16 cellular contexts compared by ENCODE assay signal in genomic region chr15:68796576-68796975, GRCh38. TPM values are rescaled to one million over a fixed set of nuclear protein-coding genes. Genes with fewer than 3 reads are reported as not detected.
A peak's percentile ranks its signal among the peaks of the same experiment; 100 is the strongest.
DNase-seq lines count a peak whose midpoint lies in the region; ATAC-seq, FAIRE-seq and TF ChIP-seq lines count a peak whose summit lies in the region.
"Had no signal": no experiment of that assay in that cellular context is flagged by ENCODE, and none has a peak within 500 bp of the region (broad histone marks: within the 10 kb centered on the region; RNA-seq: fewer than 3 reads in every experiment).

No MANE protein-coding gene starts in this region.

- DNase-seq in CD4-positive, alpha-beta memory T cell = no peak
- no peak for DNase-seq in MM.1S
- no peak for DNase-seq in K562 (ENCODE audit: extremely low read depth in 1 of 4, low spot score in 3 of 4)
- no peak for DNase-seq in neural progenitor cell (ENCODE audit: low spot score)
- DNase-seq in MG63 = no peak
- DNase-seq in DMS153 (lab: John Stamatoyannopoulos, UW) = no peak
- no peak for DNase-seq in OCI-M2 (lab: John Stamatoyannopoulos, UW; ENCODE audit: unreplicated experiment)
- DNase-seq in NCI-H446 (lab: John Stamatoyannopoulos, UW) = no peak
- DNase-seq: C1 segment of cervical spinal cord, NCI-H187 treated with DMSO at 0.1 percent for 48 hours, NCI-H524 treated with DMSO at 0.1 percent for 48 hours, nucleus accumbens, sigmoid colon, transverse colon had no signal

- no TSS peak for BruUV-seq in K562 (replicated peaks; lab: Mats Ljungman, UMichigan)

- H3K4me3 ChIP-seq in CD4-positive, alpha-beta memory T cell (ENCODE audit: low read length in 2 of 2) = no peak overlapping the region
- H3K4me3 ChIP-seq in MM.1S (ENCODE audit: low read length) = no peak overlapping the region
- no peak overlapping the region for H3K4me3 ChIP-seq in K562
- no peak overlapping the region for H3K4me3 ChIP-seq in neural progenitor cell
- H3K4me3 ChIP-seq in MG63 = no peak overlapping the region
- H3K4me3 ChIP-seq: GM23248, sigmoid colon, transverse colon had no signal

- in situ Hi-C loops in K562 (cut with MboI) = no loop called here

- TF ChIP-seq EP300 in K562 (IDR thresholded peaks at IDR 0.05; ENCODE audit: low read length) = no peak

- ATAC-seq in K562 = no peak
- ATAC-seq: Panc1 had no signal

- H3K9ac ChIP-seq in MM.1S (ENCODE audit: low read length) = no peak overlapping the region
- no peak overlapping the region for H3K9ac ChIP-seq in K562 (ENCODE audit: insufficient read depth in 1 of 2, low read depth in 2 of 2, low read length in 2 of 2)
- H3K9ac ChIP-seq in neural progenitor cell = no peak overlapping the region
- H3K9ac ChIP-seq: GM23248 had no signal

- CTCF ChIA-PET in CD4-positive, alpha-beta memory T cell (lab: Charles Lee; ENCODE audit: partially characterized antibody) = interaction anchor here (2.8 to 3.0 kb wide), 2 partner anchors 11 to 79 kb away, joined by 14 to 27 read pairs; no protein-coding TSS in a partner anchor
- CTCF ChIA-PET in K562 (lab: Yijun Ruan, JAX; ENCODE audit: low intra/inter-chr PET ratio) = no interaction called here

- intact Hi-C loops in CD4-positive, alpha-beta memory T cell (cut with micrococcal nuclease) = no loop called here
- intact Hi-C loops in K562 (cut with micrococcal nuclease) = no loop called here

- POLR2A ChIA-PET in CD4-positive, alpha-beta memory T cell (lab: Charles Lee; ENCODE audit: partially characterized antibody) = no interaction called here
- POLR2A ChIA-PET in K562 (lab: Yijun Ruan, JAX) = interaction anchor here (1.4 kb wide), 1 partner anchor 11 kb away, joined by 5 read pairs; no protein-coding TSS in a partner anchor

- no peak overlapping the region for H3K27ac ChIP-seq in CD4-positive, alpha-beta memory T cell (ENCODE audit: low read depth, low read length)
- peak overlapping the region; percentile 69; the same call in 1 of the 2 replicates for H3K27ac ChIP-seq in MM.1S (ENCODE audit: low read length)
- no peak overlapping the region for H3K27ac ChIP-seq in K562 (ENCODE audit: extremely low read depth, low read depth, low read length)
- no peak overlapping the region for H3K27ac ChIP-seq in neural progenitor cell
- H3K27ac ChIP-seq: GM23248 had no signal

- peaks cover 99% of the 10 kb centered on the region for H3K4me1 ChIP-seq in CD4-positive, alpha-beta memory T cell (ENCODE audit: insufficient read depth, low read length)
- H3K4me1 ChIP-seq in MM.1S (ENCODE audit: low read length) = peaks cover 58% of the 10 kb centered on the region
- peaks cover 14 to 18% of the 10 kb centered on the region in 2 experiments; a peak in 4 of 5 replicates for H3K4me1 ChIP-seq in K562 (replicated peaks in 1 of 2; ENCODE audit: control insufficient read depth in 2 of 2, insufficient read depth in 2 of 2, low read length in 2 of 2)
- H3K4me1 ChIP-seq in neural progenitor cell = peaks cover 48% of the 10 kb centered on the region

- no peak for TF ChIP-seq RAD21 in K562 (CRISPR knock-in tag; conservative IDR thresholded peaks at IDR 0.05 in 1 of 2, IDR thresholded peaks at IDR 0.05 in 1 of 2)

- no peaks in the 10 kb centered on the region for H3K9me2 ChIP-seq in MM.1S (replicated peaks; ENCODE audit: insufficient read depth, low read length)

- no peaks in the 10 kb centered on the region for H3K36me3 ChIP-seq in CD4-positive, alpha-beta memory T cell (ENCODE audit: insufficient read depth, low read length)
- H3K36me3 ChIP-seq in MM.1S (replicated peaks; ENCODE audit: insufficient read depth, low read length) (peaks cover 5% of the 10 kb centered on the region; the same call in 1 of the 2 replicates), K562 (ENCODE audit: control insufficient read depth, insufficient read depth, low read length) (peaks cover 58% of the 10 kb centered on the region; the same call in 2 of the 3 replicates), neural progenitor cell (no peaks in the 10 kb centered on the region), MG63 (peaks cover 41% of the 10 kb centered on the region)
- H3K36me3 ChIP-seq: sigmoid colon, transverse colon had no signal

- H3K4me2 ChIP-seq in MM.1S (ENCODE audit: low read depth, low read length) = no peak overlapping the region
- H3K4me2 ChIP-seq in K562 (ENCODE audit: insufficient read depth, low read length) = no peak overlapping the region
- H3K4me2 ChIP-seq in neural progenitor cell = no peak overlapping the region

- no peaks in the 10 kb centered on the region for H3K9me3 ChIP-seq in CD4-positive, alpha-beta memory T cell (ENCODE audit: control insufficient read depth in 1 of 2, low read length in 2 of 2)
- no peaks in the 10 kb centered on the region for H3K9me3 ChIP-seq in MM.1S (replicated peaks; ENCODE audit: insufficient read depth, low read length)
- H3K9me3 ChIP-seq in K562 (replicated peaks; ENCODE audit: control insufficient read depth, insufficient read depth, low read depth, low read length) = no peaks in the 10 kb centered on the region
- no peaks in the 10 kb centered on the region for H3K9me3 ChIP-seq in neural progenitor cell (ENCODE audit: low read depth)
- H3K9me3 ChIP-seq in MG63 = no peaks in the 10 kb centered on the region
- H3K9me3 ChIP-seq: sigmoid colon, transverse colon had no signal

- peaks cover 35% of the 10 kb centered on the region for H4K20me1 ChIP-seq in MM.1S (ENCODE audit: insufficient read depth, low read length)
- H4K20me1 ChIP-seq in K562 (replicated peaks; ENCODE audit: control insufficient read depth, insufficient read depth, low read length) = peaks cover 51% of the 10 kb centered on the region
- peaks cover 100% of the 10 kb centered on the region for H4K20me1 ChIP-seq in neural progenitor cell (ENCODE audit: low read depth)

- no peaks in the 10 kb centered on the region for H3K27me3 ChIP-seq in CD4-positive, alpha-beta memory T cell (ENCODE audit: insufficient read depth, low read length)
- H3K27me3 ChIP-seq in MM.1S (replicated peaks; ENCODE audit: insufficient read depth, low read length) = no peaks in the 10 kb centered on the region
- no peaks in the 10 kb centered on the region for H3K27me3 ChIP-seq in K562 (ENCODE audit: control insufficient read depth in 2 of 2, insufficient read depth in 2 of 2, low read length in 2 of 2)
- no peaks in the 10 kb centered on the region for H3K27me3 ChIP-seq in neural progenitor cell
- H3K27me3 ChIP-seq in MG63 = no peaks in the 10 kb centered on the region
- H3K27me3 ChIP-seq: sigmoid colon, transverse colon had no signal

- peaks cover 3 to 28% of the 10 kb centered on the region in 2 donors for H3K36me3 Mint-ChIP-seq in CD4-positive, alpha-beta memory T cell
- H3K36me3 Mint-ChIP-seq in neural progenitor cell = peaks cover 21% of the 10 kb centered on the region

- H3K4me3 Mint-ChIP-seq in CD4-positive, alpha-beta memory T cell = peak overlapping the region in 6 of 8 donors; percentile 4 to 77 (median 56)
- H3K4me3 Mint-ChIP-seq in neural progenitor cell = peak overlapping the region; percentile 31

- no peak for TF ChIP-seq POLR2A in K562 (conservative IDR thresholded peaks at IDR 0.05)

- TF ChIP-seq CTCF in MM.1S (IDR thresholded peaks at IDR 0.05; ENCODE audit: low read length) = no peak
- TF ChIP-seq CTCF in K562 (IDR thresholded peaks at IDR 0.05 in 2 of 3, conservative IDR thresholded peaks at IDR 0.05 in 1 of 3; ENCODE audit: insufficient read depth in 2 of 3, low read depth in 1 of 3, low read length in 3 of 3) = no peak
- no peak for TF ChIP-seq CTCF in neural progenitor cell (IDR thresholded peaks at IDR 0.05)

- peaks cover 71 to 98% (median 87%) of the 10 kb centered on the region in 4 donors for H3K4me1 Mint-ChIP-seq in CD4-positive, alpha-beta memory T cell
- H3K4me1 Mint-ChIP-seq in neural progenitor cell = peaks cover 81% of the 10 kb centered on the region

- H3K27me3 Mint-ChIP-seq in CD4-positive, alpha-beta memory T cell = no peaks in the 10 kb centered on the region
- no peaks in the 10 kb centered on the region for H3K27me3 Mint-ChIP-seq in neural progenitor cell (ENCODE audit: insufficient read depth, low read depth)

- peak overlapping the region in 6 of 7 donors; percentile 16 to 90 (median 82) for H3K27ac Mint-ChIP-seq in CD4-positive, alpha-beta memory T cell
- H3K27ac Mint-ChIP-seq in neural progenitor cell = no peak overlapping the region

- peaks cover 99% of the 10 kb centered on the region for H3K79me2 ChIP-seq in MM.1S (ENCODE audit: low read length)
- peaks cover 97% of the 10 kb centered on the region for H3K79me2 ChIP-seq in K562 (ENCODE audit: control insufficient read depth, insufficient read depth, low read length)
- peaks cover 99% of the 10 kb centered on the region for H3K79me2 ChIP-seq in neural progenitor cell (ENCODE audit: low read depth)

- H3F3A ChIP-seq in MM.1S (ENCODE audit: insufficient read depth, low read length) (peaks cover 29% of the 10 kb centered on the region), neural progenitor cell (ENCODE audit: low read depth) (peaks cover 15% of the 10 kb centered on the region)

- no peak overlapping the region for H2AFZ ChIP-seq in MM.1S (ENCODE audit: low read length)
- H2AFZ ChIP-seq in K562 (ENCODE audit: low read depth, low read length) = no peak overlapping the region
- H2AFZ ChIP-seq in neural progenitor cell (replicated peaks) = no peak overlapping the region
- H2AFZ ChIP-seq: GM23248 had no signal

- peaks cover 4% of the 10 kb centered on the region for H3K9me1 ChIP-seq in K562 (ENCODE audit: control insufficient read depth, insufficient read depth, low read length)

- H3K9me3 Mint-ChIP-seq in CD4-positive, alpha-beta memory T cell = no peaks in the 10 kb centered on the region
- no peaks in the 10 kb centered on the region for H3K9me3 Mint-ChIP-seq in neural progenitor cell

- WGBS in K562 (ENCODE audit: insufficient coverage, low coverage, missing lambda C conversion rate) = 96% methylated on average over 6 of the region's 6 CpGs

- no peak for FAIRE-seq in K562 (lab: Jason Lieb, UNC)

RNA-seq across cellular contexts. Expression of gene ANP32A, which starts 24.1 kb away (rescaled TPM):
- total RNA-seq in CD4-positive, alpha-beta memory T cell = 100 to 1,000 TPM; 134 TPM
- polyA plus RNA-seq in CD4-positive, alpha-beta memory T cell = 10 to 100 TPM; 52.7 to 64.5 TPM
- total RNA-seq in K562 (2011; cell fraction: chromatin; rRNA removed; ENCODE audit: low replicate concordance) = 73.2 and 102 TPM in 2 replicates
- 44.5 and 49.1 TPM in 2 replicates for total RNA-seq in K562 (2011; cell fraction: nucleolus; rRNA removed)
- total RNA-seq in K562 (2011; cell fraction: nucleoplasm; rRNA removed) = 74.9 and 79.7 TPM in 2 replicates
- total RNA-seq in K562 (2014; rRNA removed) (149 and 155 TPM in 2 replicates), K562 (2014; rRNA removed; fragmentation: Illumina TruSeq; extraction: Trizol) (214 and 231 TPM in 2 replicates), K562 (2015; rRNA removed; fragmentation: Illumina TruSeq; extraction: Trizol) (213 and 234 TPM in 2 replicates), K562 (2021) (179 and 210 TPM in 2 replicates), neural progenitor cell (ENCODE audit: low replicate concordance) (250 and 333 TPM in 2 replicates)
- polyA plus RNA-seq in K562 (2011; rRNA removed) (101 and 158 TPM in 2 replicates), K562 (2014; fragmentation: Illumina TruSeq; extraction: Trizol) (514 and 656 TPM in 2 replicates), K562 (2014; fragmentation: Nextera tagmentation; extraction: Ambion mirVana) (10 to 100 TPM; 13.2 to 24.9 TPM), K562 (2014; rRNA removed) (262 and 274 TPM in 2 replicates)
- polyA plus RNA-seq in K562 (2011; cell fraction: cytosol; rRNA removed) = 28.2 and 50.9 TPM in 2 replicates
- polyA plus RNA-seq in K562 (2011; cell fraction: nucleus; rRNA removed) = 25.3 and 41.5 TPM in 2 replicates
- 166 and 298 TPM in 2 replicates for polyA plus RNA-seq in K562 (2012)
- 111 and 126 TPM in 2 replicates for polyA minus RNA-seq in K562 (2011; rRNA and poly(A)+ RNA removed)
- polyA minus RNA-seq in K562 (2011; cell fraction: cytosol; rRNA and poly(A)+ RNA removed) = 56.1 and 63.8 TPM in 2 replicates
- polyA minus RNA-seq in K562 (2011; cell fraction: nucleus; rRNA and poly(A)+ RNA removed) = 21.8 and 39.9 TPM in 2 replicates
- 44.3 and 47.5 TPM in 2 replicates for total RNA-seq in MG63 (2014; rRNA removed; shearing (Covaris generic); ENCODE audit: low replicate concordance)
